In the genomic region with DNA sequence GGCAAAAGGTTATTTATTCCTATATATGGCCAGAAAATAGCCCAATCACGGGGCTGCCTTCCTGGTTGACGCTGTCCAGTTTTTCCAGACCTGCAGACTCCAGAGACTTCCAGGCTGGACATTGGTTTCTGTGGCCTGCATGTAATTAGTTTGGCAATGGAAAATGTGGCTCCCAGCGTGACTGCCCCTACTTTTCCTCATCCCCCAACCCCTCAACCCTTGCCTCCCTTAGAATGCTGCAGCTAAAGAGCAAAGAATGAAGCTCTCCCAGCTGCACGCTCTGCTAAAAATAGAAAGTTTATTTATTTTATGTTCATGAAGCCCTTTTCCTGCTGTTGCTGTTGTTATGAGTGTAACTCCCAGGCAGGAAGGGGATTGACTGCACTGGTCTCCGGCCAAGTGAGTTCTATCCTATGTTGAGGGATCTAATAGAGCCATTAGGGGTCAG, we compare ENCODE assay signal across 11 cellular contexts. TPM values are rescaled to one million over a fixed set of nuclear protein-coding genes. Genes with fewer than 3 reads are reported as not detected.
DNase-seq lines count a peak whose midpoint lies in the region; ATAC-seq and TF ChIP-seq lines count a peak whose summit lies in the region.
"Had no signal": no experiment of that assay in that cellular context is flagged by ENCODE, and none has a peak within 500 bp of the region (broad histone marks: within the 10 kb centered on the region; RNA-seq: fewer than 3 reads in every experiment).

No MANE protein-coding gene starts in this region.

- H3K27me3 Mint-ChIP-seq in activated T-helper 17 cell treated with anti-CD3 and anti-CD28 coated beads, Interleukin-2, amount 50 U/mL, for 72 hours: no peaks in the 10 kb centered on the region
- H3K27me3 Mint-ChIP-seq: IgD-negative memory B cell had no signal

- H3K9me3 ChIP-seq in right lobe of liver (no peaks in the 10 kb centered on the region), stomach smooth muscle (ENCODE audit: control insufficient read depth in 2 of 2, low read length in 2 of 2) (no peaks in the 10 kb centered on the region)

- H3K27ac ChIP-seq in coronary artery (peak overlapping the region; percentile 65 to 77), right lobe of liver (peak overlapping the region; percentile 49 to 62 (median 56)), stomach smooth muscle (ENCODE audit: low read length) (peak overlapping the region; percentile 62)

- TF ChIP-seq CTCF in coronary artery (IDR thresholded peaks at IDR 0.05): no peak
- TF ChIP-seq CTCF in right lobe of liver (IDR thresholded peaks at IDR 0.05): no peak

- no peak overlapping the region for H3K27ac Mint-ChIP-seq in activated T-helper 17 cell treated with anti-CD3 and anti-CD28 coated beads, Interleukin-2, amount 50 U/mL, for 72 hours
- H3K27ac Mint-ChIP-seq: IgD-negative memory B cell had no signal

- WGBS in right lobe of liver (ENCODE audit: insufficient coverage, low coverage, low lambda C conversion rate, missing lambda C conversion rate): 51% methylated on average over 5 of the region's 5 CpGs

- H3K36me3 Mint-ChIP-seq in activated T-helper 17 cell treated with anti-CD3 and anti-CD28 coated beads, Interleukin-2, amount 50 U/mL, for 72 hours (ENCODE audit: low read depth): no peaks in the 10 kb centered on the region

- H3K4me3 ChIP-seq in coronary artery (no peak overlapping the region), right lobe of liver (no peak overlapping the region), stomach smooth muscle (ENCODE audit: low read length in 2 of 2) (peak overlapping the region in 1 of 2 donors; percentile 50)

- no peak overlapping the region for H3K4me3 Mint-ChIP-seq in activated T-helper 17 cell treated with anti-CD3 and anti-CD28 coated beads, Interleukin-2, amount 50 U/mL, for 72 hours

- no peaks in the 10 kb centered on the region for H3K36me3 ChIP-seq in right lobe of liver
- no peaks in the 10 kb centered on the region for H3K36me3 ChIP-seq in stomach smooth muscle (ENCODE audit: control insufficient read depth in 2 of 2, insufficient read depth in 2 of 2, low read length in 2 of 2)

- H3K9ac ChIP-seq in stomach smooth muscle (ENCODE audit: low read length in 2 of 2): peak overlapping the region; percentile 6 to 26

- no peak for TF ChIP-seq POLR2A in right lobe of liver (IDR thresholded peaks at IDR 0.05)

- peak; percentile 61 for DNase-seq in H4 (ENCODE audit: low spot score)
- DNase-seq in coronary artery (ENCODE audit: low spot score): no peak
- no peak for DNase-seq in right lobe of liver
- no peak for DNase-seq in head of caudate nucleus
- DNase-seq in hippocampal formation (lab: John Stamatoyannopoulos, UW): no peak
- DNase-seq: amygdala, NCI-H2081 treated with DMSO at 0.1 percent for 48 hours had no signal

- no peaks in the 10 kb centered on the region for H3K9me3 Mint-ChIP-seq in activated T-helper 17 cell treated with anti-CD3 and anti-CD28 coated beads, Interleukin-2, amount 50 U/mL, for 72 hours
- H3K9me3 Mint-ChIP-seq: IgD-negative memory B cell had no signal

- ATAC-seq in right lobe of liver (peak; percentile 51 to 74 (median 61)), HG03139 (IDR thresholded peaks at IDR 0.05; ENCODE audit: unreplicated experiment) (no peak)
- no peak for ATAC-seq in activated T-helper 17 cell treated with anti-CD3 and anti-CD28 coated beads, Interleukin-2, amount 50 U/mL, for 72 hours (replicated peaks)

- H3K27me3 ChIP-seq in right lobe of liver (no peaks in the 10 kb centered on the region), stomach smooth muscle (ENCODE audit: control insufficient read depth in 1 of 2, insufficient read depth in 2 of 2, low read length in 2 of 2) (no peaks in the 10 kb centered on the region)

- H3K4me1 ChIP-seq in right lobe of liver: no peaks in the 10 kb centered on the region
- H3K4me1 ChIP-seq in stomach smooth muscle (ENCODE audit: control insufficient read depth, insufficient read depth, low read length): peaks cover 22% of the 10 kb centered on the region

- peaks cover 6% of the 10 kb centered on the region for H3K4me1 Mint-ChIP-seq in activated T-helper 17 cell treated with anti-CD3 and anti-CD28 coated beads, Interleukin-2, amount 50 U/mL, for 72 hours

- intact Hi-C loops in right lobe of liver (cut with DNase I): no loop called here
- intact Hi-C loops in head of caudate nucleus (cut with DNase I): no loop called here

RNA-seq across cellular contexts. Expression of gene KIAA0040, which starts 8.5 kb away (rescaled TPM):
- total RNA-seq in H4 (2014; rRNA removed; shearing (Covaris generic)): 2.3 and 5.8 TPM in 2 replicates
- 10 to 100 TPM in 1 of 6 experiments, 1 to 10 TPM in 5; 4.6 to 13.5 (median 5.3) TPM for total RNA-seq in right lobe of liver
- total RNA-seq in activated T-helper 17 cell treated with anti-CD3 and anti-CD28 coated beads, Interleukin-2, amount 50 U/mL, for 72 hours: 10 to 100 TPM; 34.8 to 39.4 TPM

Comparison
In these comparisons a context has a peak if more than half of its experiments do, and no peak if none do; other contexts are left out.
1. ATAC-seq: peak in right lobe of liver (4 of 4); none in HG03139 (single experiment) and activated T-helper 17 cell treated with anti-CD3 and anti-CD28 coated beads, Interleukin-2, amount 50 U/mL, for 72 hours (single experiment).
2. Peak in every context shown above with its lines, with median percentiles within 50 percentile points of each other: H3K27ac ChIP-seq.